In genomic region chr15:75030023-75030413, GRCh38 we compare ENCODE assay signal across 1 cellular context.
TF ChIP-seq lines count a peak whose summit lies in the region.

No MANE protein-coding gene starts in this region.

TF ChIP-seq in HCT116, 20 proteins besides CTCF, POLR2A, EP300 and RAD21 (continued from another document):
- TF ChIP-seq, protein P1, sequence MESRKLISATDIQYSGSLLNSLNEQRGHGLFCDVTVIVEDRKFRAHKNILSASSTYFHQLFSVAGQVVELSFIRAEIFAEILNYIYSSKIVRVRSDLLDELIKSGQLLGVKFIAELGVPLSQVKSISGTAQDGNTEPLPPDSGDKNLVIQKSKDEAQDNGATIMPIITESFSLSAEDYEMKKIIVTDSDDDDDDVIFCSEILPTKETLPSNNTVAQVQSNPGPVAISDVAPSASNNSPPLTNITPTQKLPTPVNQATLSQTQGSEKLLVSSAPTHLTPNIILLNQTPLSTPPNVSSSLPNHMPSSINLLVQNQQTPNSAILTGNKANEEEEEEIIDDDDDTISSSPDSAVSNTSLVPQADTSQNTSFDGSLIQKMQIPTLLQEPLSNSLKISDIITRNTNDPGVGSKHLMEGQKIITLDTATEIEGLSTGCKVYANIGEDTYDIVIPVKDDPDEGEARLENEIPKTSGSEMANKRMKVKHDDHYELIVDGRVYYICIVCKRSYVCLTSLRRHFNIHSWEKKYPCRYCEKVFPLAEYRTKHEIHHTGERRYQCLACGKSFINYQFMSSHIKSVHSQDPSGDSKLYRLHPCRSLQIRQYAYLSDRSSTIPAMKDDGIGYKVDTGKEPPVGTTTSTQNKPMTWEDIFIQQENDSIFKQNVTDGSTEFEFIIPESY (IDR thresholded peaks at IDR 0.05; ENCODE audit: extremely low read depth, insufficient replicate concordance, low read length), result no peak
- TF ChIP-seq SIN3A (IDR thresholded peaks at IDR 0.05; ENCODE audit: low read depth), result no peak
- TF ChIP-seq EZH2 (IDR thresholded peaks at IDR 0.05), result no peak
